Comparison of ENCODE assay signal across 8 cellular contexts in genomic region chr19:29872224-29872731, GRCh38.
DNase-seq lines count a peak whose midpoint lies in the region; ATAC-seq and TF ChIP-seq lines count a peak whose summit lies in the region.

No MANE protein-coding gene starts in this region.

- H3K27ac ChIP-seq in osteoblast (ENCODE audit: low read depth, low read length) = no peak overlapping the region

- no peak for ATAC-seq in effector memory CD8-positive, alpha-beta T cell (replicated peaks)

- H3K9me3 ChIP-seq in osteoblast (ENCODE audit: low read depth, low read length) = no peaks in the 10 kb centered on the region

- no peak overlapping the region for H3K4me3 ChIP-seq in osteoblast (ENCODE audit: insufficient read depth, low read length)

- H3K27ac Mint-ChIP-seq in effector memory CD8-positive, alpha-beta T cell = no peak overlapping the region

- H3K27me3 Mint-ChIP-seq in effector memory CD8-positive, alpha-beta T cell = peaks cover 31 to 37% of the 10 kb centered on the region in 2 donors

- H3K4me1 ChIP-seq in osteoblast (ENCODE audit: insufficient read depth, low read length) = no peaks in the 10 kb centered on the region

- H2AFZ ChIP-seq in osteoblast (ENCODE audit: low read length) = no peak overlapping the region

- H3K36me3 Mint-ChIP-seq in effector memory CD8-positive, alpha-beta T cell (ENCODE audit: insufficient read depth) = no peaks in the 10 kb centered on the region

- no peak overlapping the region for H3K4me2 ChIP-seq in osteoblast (ENCODE audit: insufficient read depth, low read length)

- no peaks in the 10 kb centered on the region for H3K36me3 ChIP-seq in osteoblast (ENCODE audit: insufficient read depth, low read length)

- H3K79me2 ChIP-seq in osteoblast (ENCODE audit: insufficient read depth, low read length) = no peaks in the 10 kb centered on the region

- no peak for TF ChIP-seq CTCF in osteoblast (IDR thresholded peaks at IDR 0.05; ENCODE audit: extremely low read depth, low read depth, low read length)

- DNase-seq in NCI-H1417 (lab: John Stamatoyannopoulos, UW) = peak in 2 of 3 experiments; percentile 32 to 35
- no peak for DNase-seq in NCI-H1417 treated with DMSO at 0.1 percent for 48 hours (lab: John Stamatoyannopoulos, UW)
- peak; percentile 33 for DNase-seq in NCI-H1105 (lab: John Stamatoyannopoulos, UW)
- DNase-seq in effector memory CD8-positive, alpha-beta T cell = no peak
- peak; percentile 84 for DNase-seq in osteoblast (ENCODE audit: insufficient read length, low spot score, missing footprints)
- DNase-seq in SIG-M5 treated with dmso at 0.1 percent for 504 hours (lab: John Stamatoyannopoulos, UW; ENCODE audit: unreplicated experiment) = no peak
- no peak for DNase-seq in activated gamma-delta T cell treated with Interleukin-2 at 50 U/mL for 16 hours
- no peak for DNase-seq in GF-D8 (lab: John Stamatoyannopoulos, UW)

- no peaks in the 10 kb centered on the region for H4K20me1 ChIP-seq in osteoblast (ENCODE audit: insufficient read depth, low read length)

- no peaks in the 10 kb centered on the region for H3K9me3 Mint-ChIP-seq in effector memory CD8-positive, alpha-beta T cell

- peak overlapping the region; percentile 44 to 58 for H3K4me3 Mint-ChIP-seq in effector memory CD8-positive, alpha-beta T cell

- peaks cover 9% of the 10 kb centered on the region for H3K27me3 ChIP-seq in osteoblast (ENCODE audit: insufficient read depth, low read length)

- H3K4me1 Mint-ChIP-seq in effector memory CD8-positive, alpha-beta T cell (ENCODE audit: low read depth in 2 of 2) = peaks cover 7 to 8% of the 10 kb centered on the region in 2 donors

Comparison
In these comparisons a context has a peak if more than half of its experiments do, and no peak if none do; other contexts are left out.
1. DNase-seq: peak in NCI-H1417 (2 of 3), NCI-H1105 (single experiment) and osteoblast (single experiment); none in NCI-H1417 treated with DMSO at 0.1 percent for 48 hours (single experiment), effector memory CD8-positive, alpha-beta T cell (0 of 3), SIG-M5 treated with dmso at 0.1 percent for 504 hours (single experiment), activated gamma-delta T cell treated with Interleukin-2 at 50 U/mL for 16 hours (single experiment) and GF-D8 (single experiment).